10 cellular contexts compared by ENCODE assay signal in the genomic region with DNA sequence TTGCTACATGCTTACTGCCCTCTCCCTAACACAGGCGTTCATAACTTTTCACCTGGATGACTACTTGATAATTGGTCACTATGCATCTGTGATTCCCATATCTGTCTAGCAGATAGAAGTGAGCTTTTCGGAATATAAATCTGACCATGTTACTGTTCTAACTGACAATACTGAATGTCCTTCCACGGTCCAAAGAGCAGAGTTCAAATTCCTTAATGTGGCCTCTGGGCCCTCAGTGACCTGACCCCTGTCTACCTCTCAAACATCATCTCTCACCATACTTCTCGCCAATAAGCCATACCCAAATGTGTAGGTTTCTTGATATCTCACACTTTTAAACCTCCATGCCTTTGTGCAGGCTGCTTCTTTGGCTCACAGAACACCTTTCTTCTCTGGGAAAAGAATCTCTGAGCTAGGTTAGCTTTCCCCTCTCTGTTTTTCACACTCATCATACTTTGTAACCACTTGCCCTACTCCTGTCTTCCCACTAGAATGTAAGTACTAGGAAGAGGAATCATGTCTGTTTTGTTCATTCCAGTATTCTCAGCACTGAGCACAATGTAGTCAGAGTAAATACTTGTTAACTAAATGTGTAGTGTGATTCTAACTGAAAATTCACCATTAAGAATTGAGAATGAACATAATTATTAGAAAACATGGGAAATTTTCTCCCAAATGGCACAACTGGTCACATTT. TPM values are rescaled to one million over a fixed set of nuclear protein-coding genes. Genes with fewer than 3 reads are reported as not detected.
DNase-seq lines count a peak whose midpoint lies in the region; ATAC-seq, FAIRE-seq and TF ChIP-seq lines count a peak whose summit lies in the region.
"Had no signal": no experiment of that assay in that cellular context is flagged by ENCODE, and none has a peak within 500 bp of the region (broad histone marks: within the 10 kb centered on the region; RNA-seq: fewer than 3 reads in every experiment).

No MANE protein-coding gene starts in this region.

- H3K9ac ChIP-seq in kidney (ENCODE audit: low read length in 2 of 2) = no peak overlapping the region

- no peaks in the 10 kb centered on the region for H3K27me3 ChIP-seq in foreskin keratinocyte
- H3K27me3 ChIP-seq: body of pancreas had no signal

- no peak for DNase-seq in foreskin keratinocyte
- DNase-seq in kidney = no peak
- no peak for DNase-seq in NCI-H345 (lab: John Stamatoyannopoulos, UW)
- DNase-seq in amniotic stem cell (lab: John Stamatoyannopoulos, UW) = no peak
- no peak for DNase-seq in SHP77 (lab: John Stamatoyannopoulos, UW)
- DNase-seq: NCI-H69 had no signal

- peak overlapping the region; percentile 55 for H3K27ac ChIP-seq in foreskin keratinocyte
- H3K27ac ChIP-seq in kidney (ENCODE audit: low read depth in 2 of 2, low read length in 2 of 2) = no peak overlapping the region

- TF ChIP-seq CTCF in foreskin keratinocyte (conservative IDR thresholded peaks at IDR 0.05) (no peak), kidney (IDR thresholded peaks at IDR 0.05; ENCODE audit: borderline replicate concordance, extremely low read depth, insufficient read depth) (no peak)

- no peaks in the 10 kb centered on the region for H3K9me3 ChIP-seq in kidney (ENCODE audit: control insufficient read depth in 1 of 2, low read length in 2 of 2)
- H3K9me3 ChIP-seq: body of pancreas had no signal

- ATAC-seq in GM18861 (IDR thresholded peaks at IDR 0.05; ENCODE audit: unreplicated experiment) (peak; percentile 25), GM21723 (IDR thresholded peaks at IDR 0.05; ENCODE audit: unreplicated experiment) (peak; percentile 24), HG03378 (IDR thresholded peaks at IDR 0.05; ENCODE audit: unreplicated experiment) (peak; percentile 31), foreskin keratinocyte (no peak)

- intact Hi-C loops in kidney (cut with DNase I) = no loop called here

- FAIRE-seq in kidney (lab: Jason Lieb, UNC) = no peak

- H3K36me3 ChIP-seq in kidney (ENCODE audit: control insufficient read depth in 1 of 2, insufficient read depth in 2 of 2, low read length in 2 of 2) = no peaks in the 10 kb centered on the region

- H3K4me1 ChIP-seq in foreskin keratinocyte (peaks cover 48% of the 10 kb centered on the region), kidney (ENCODE audit: control insufficient read depth in 1 of 2, insufficient read depth in 1 of 2, low read depth in 1 of 2, low read length in 2 of 2) (peaks cover 0 to 4% of the 10 kb centered on the region in 2 donors)
- H3K4me1 ChIP-seq: body of pancreas had no signal

- no peak overlapping the region for H3K4me3 ChIP-seq in kidney (ENCODE audit: low read length in 2 of 2)
- H3K4me3 ChIP-seq: body of pancreas had no signal

RNA-seq across cellular contexts. Expression of a gene that starts 39.2 kb away (rescaled TPM):
- total RNA-seq in foreskin keratinocyte (0.27 and 0.46 TPM in 2 replicates), kidney (4.0 TPM)
- polyA plus RNA-seq in foreskin keratinocyte (0.17 and 0.20 TPM in 2 replicates), kidney (ENCODE audit: insufficient read depth, low read depth, low replicate concordance) (2.1 TPM)
